ENCODE assay signal across 27 cellular contexts in the genomic region with DNA sequence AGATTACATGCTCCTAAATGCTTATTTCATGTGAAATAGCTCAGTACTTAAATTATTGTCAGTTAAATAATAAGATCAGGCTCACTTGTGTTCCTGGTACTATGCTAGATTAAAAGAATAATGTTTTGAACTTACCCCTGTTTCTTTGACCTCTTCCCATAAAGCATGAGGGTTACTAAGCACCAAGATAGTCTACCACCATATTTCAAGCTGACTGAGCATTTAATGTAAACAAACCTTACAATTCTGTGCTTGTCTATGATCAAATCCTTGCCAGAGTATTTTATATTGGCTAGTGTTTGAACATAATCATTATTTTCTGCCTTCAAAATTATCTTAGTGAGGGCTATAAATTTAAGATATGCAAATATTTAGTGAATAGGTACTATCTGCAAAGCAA.
"Had no signal": no experiment of that assay in that cellular context is flagged by ENCODE, and none has a peak within 500 bp of the region (broad histone marks: within the 10 kb centered on the region; RNA-seq: fewer than 3 reads in every experiment).

No MANE protein-coding gene starts in this region.

- H3K4me2 ChIP-seq: neural progenitor cell, smooth muscle cell had no signal

- H3K4me3 ChIP-seq: esophagus squamous epithelium, heart right ventricle, left lung, neural progenitor cell, smooth muscle cell, stomach, thyroid gland, vagina had no signal

- DNase-seq: effector memory CD8-positive, alpha-beta T cell; erythroblast; esophagus squamous epithelium; foreskin melanocyte; glutamatergic neuron; heart right ventricle; hippocampal formation; left cardiac atrium; left lung; mesendoderm; midbrain; naive thymus-derived CD4-positive, alpha-beta T cell; stimulated activated CD4-positive, alpha-beta T cell treated with anti-CD3 and anti-CD28 coated beads, Interleukin-12 subunit alpha, Interleukin-12 subunit beta, amount 100 ng/mL, for 4 hours; stimulated activated CD4-positive, alpha-beta T cell treated with anti-CD3 and anti-CD28 coated beads, Interleukin-1b, Interleukin-23, amount 100 ng/mL, for 48 hours; stimulated activated CD4-positive, alpha-beta T cell treated with anti-CD3 and anti-CD28 coated beads, Interleukin-4, amount 100 ng/mL, for 1 hour; stimulated activated CD8-positive, alpha-beta memory T cell treated with anti-CD3 and anti-CD28 coated beads, Interleukin-4, amount 100 ng/mL, for 48 hours; stimulated activated naive CD4-positive, alpha-beta T cell; stomach; thyroid gland; trophoblast cell had no signal

- H3K4me1 ChIP-seq: esophagus squamous epithelium, heart right ventricle, left lung, neural progenitor cell, parathyroid adenoma, stomach, thyroid gland, vagina had no signal

- ATAC-seq: effector memory CD8-positive, alpha-beta T cell; heart right ventricle; left cardiac atrium; left lung; naive thymus-derived CD4-positive, alpha-beta T cell; sciatic nerve had no signal

- H3K9me3 ChIP-seq: esophagus squamous epithelium, heart right ventricle, thyroid gland, vagina had no signal

- H2AFZ ChIP-seq: neural progenitor cell, parathyroid adenoma had no signal

- H3K27me3 ChIP-seq: esophagus squamous epithelium, heart right ventricle, left lung, neural progenitor cell, stomach, thyroid gland, vagina had no signal

- FAIRE-seq: endometrium, islet of Langerhans had no signal

- H3K79me2 ChIP-seq: parathyroid adenoma had no signal

- H3K9ac ChIP-seq: neural progenitor cell, parathyroid adenoma had no signal

- H3K27ac ChIP-seq: esophagus squamous epithelium, heart right ventricle, left lung, neural progenitor cell, parathyroid adenoma, stomach, thyroid gland, vagina had no signal

- H3K36me3 ChIP-seq: esophagus squamous epithelium, heart right ventricle, left lung, neural progenitor cell, stomach, thyroid gland, vagina had no signal
